ENCODE assay signal across 14 cellular contexts in the genomic region with DNA sequence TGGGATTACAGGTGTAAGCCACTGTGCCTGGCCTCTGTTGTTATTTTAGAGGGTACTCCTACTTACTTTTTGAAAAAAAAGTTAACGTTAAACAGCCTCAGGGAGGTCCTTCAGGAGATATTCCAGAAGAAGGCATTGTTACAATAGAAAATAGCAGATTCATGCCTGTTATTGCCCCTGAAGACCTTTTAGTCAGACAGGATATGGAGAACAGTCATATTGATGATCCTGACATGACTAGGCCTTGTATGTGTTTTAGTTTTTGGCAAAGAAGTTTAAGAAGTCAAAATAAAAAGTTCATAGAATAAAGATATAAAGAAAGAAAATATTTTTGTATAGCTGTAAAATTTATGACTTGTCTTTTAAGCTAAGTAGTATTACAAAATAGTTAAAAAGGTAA.
"Had no signal": no experiment of that assay in that cellular context is flagged by ENCODE, and none has a peak within 500 bp of the region (broad histone marks: within the 10 kb centered on the region; RNA-seq: fewer than 3 reads in every experiment).

No MANE protein-coding gene starts in this region.

- H3K36me3 Mint-ChIP-seq: neural progenitor cell had no signal

- H3K9ac ChIP-seq: neural progenitor cell had no signal

- H3K27me3 ChIP-seq: hepatocyte, neural progenitor cell, ovary, right lobe of liver, spleen had no signal

- ATAC-seq: left lobe of liver, right lobe of liver had no signal

- H3K4me2 ChIP-seq: hepatocyte, neural progenitor cell had no signal

- H3K4me3 Mint-ChIP-seq: naive B cell; neural progenitor cell; T-helper 2 cell treated with Interferon-gamma antibody and Interleukin-4, amounts not matched to agents 5 μg/mL and 100 μg/mL, for 36 hours had no signal

- H3K27me3 Mint-ChIP-seq: naive B cell had no signal

- H3K79me2 ChIP-seq: hepatocyte had no signal

- H3K27ac ChIP-seq: hepatocyte, neural progenitor cell, ovary, right lobe of liver, spleen had no signal

- DNase-seq: activated CD4-positive, alpha-beta T cell treated with anti-CD3 and anti-CD28 coated beads, Interleukin-2, amount 50 U/mL, for 48 hours; activated CD4-positive, CD25-positive, alpha-beta regulatory T cell treated with anti-CD3 and anti-CD28 coated beads, Interleukin-2, amount 50 U/mL, for 72 hours; activated naive CD4-positive, alpha-beta T cell treated with Interleukin-2 at 50 U/mL for 16 hours; islet precursor cell; mammary epithelial cell; naive B cell; ovary; right lobe of liver; spleen; SW 1271 had no signal

- H3K36me3 ChIP-seq: neural progenitor cell, ovary, right lobe of liver had no signal

- H2AFZ ChIP-seq: hepatocyte, neural progenitor cell had no signal

- H3K9me3 Mint-ChIP-seq: naive B cell; neural progenitor cell; T-helper 2 cell treated with Interferon-gamma antibody and Interleukin-4, amounts not matched to agents 5 μg/mL and 100 μg/mL, for 36 hours had no signal

- H3K4me1 ChIP-seq: neural progenitor cell had no signal

- H3K4me3 ChIP-seq: hepatocyte, neural progenitor cell, ovary, right lobe of liver, spleen had no signal

- H3K9me3 ChIP-seq: ovary, right lobe of liver, spleen had no signal

- H3K27ac Mint-ChIP-seq: neural progenitor cell; T-helper 2 cell treated with Interferon-gamma antibody and Interleukin-4, amounts not matched to agents 5 μg/mL and 100 μg/mL, for 36 hours had no signal

- H3K4me1 Mint-ChIP-seq: neural progenitor cell had no signal
